ENCODE assay signal across 8 cellular contexts in genomic region chr6:57445370-57445769, GRCh38.
DNase-seq lines count a peak whose midpoint lies in the region; ATAC-seq and TF ChIP-seq lines count a peak whose summit lies in the region.
"Not testable (repeated sequence)": the region's sequence is repeated elsewhere in the genome, so short reads cannot be mapped to it uniquely, and the experiment has no call there.

No MANE protein-coding gene starts in this region.

- peak overlapping the region; percentile 13 for H3K27ac Mint-ChIP-seq in activated CD4-positive, alpha-beta T cell treated with anti-CD3 and anti-CD28 coated beads, Interleukin-2, amount 10 ng/mL, durations not matched to agents 7 days and 5 days
- H3K27ac Mint-ChIP-seq in type B pancreatic cell, result peak overlapping the region; percentile 26

- peak; percentile 30 for ATAC-seq in GM18870 (IDR thresholded peaks at IDR 0.05; ENCODE audit: unreplicated experiment)
- peak; percentile 38 for ATAC-seq in GM19463 (IDR thresholded peaks at IDR 0.05; ENCODE audit: unreplicated experiment)
- ATAC-seq in GM21737 (IDR thresholded peaks at IDR 0.05; ENCODE audit: unreplicated experiment), result peak; percentile 50
- peak; percentile 55 for ATAC-seq in HG02759 (IDR thresholded peaks at IDR 0.05; ENCODE audit: unreplicated experiment)
- ATAC-seq in HG03097 (IDR thresholded peaks at IDR 0.05; ENCODE audit: low FRiP score, unreplicated experiment), result peak; percentile 33
- ATAC-seq in HG03469 (IDR thresholded peaks at IDR 0.05; ENCODE audit: unreplicated experiment), result peak; percentile 17

- POLR2A ChIA-PET in activated CD4-positive, alpha-beta T cell treated with anti-CD3 and anti-CD28 coated beads, Interleukin-2, amount 10 ng/mL, durations not matched to agents 7 days and 5 days (lab: Charles Lee), result not testable (repeated sequence)

- H3K4me3 Mint-ChIP-seq in activated CD4-positive, alpha-beta T cell treated with anti-CD3 and anti-CD28 coated beads, Interleukin-2, amount 10 ng/mL, durations not matched to agents 7 days and 5 days; type B pancreatic cell: not testable (repeated sequence)

- not testable (repeated sequence) for H3K36me3 Mint-ChIP-seq in activated CD4-positive, alpha-beta T cell treated with anti-CD3 and anti-CD28 coated beads, Interleukin-2, amount 10 ng/mL, durations not matched to agents 7 days and 5 days (ENCODE audit: low read depth); type B pancreatic cell

- peaks cover 19% of the 10 kb centered on the region for H3K4me1 Mint-ChIP-seq in activated CD4-positive, alpha-beta T cell treated with anti-CD3 and anti-CD28 coated beads, Interleukin-2, amount 10 ng/mL, durations not matched to agents 7 days and 5 days
- not testable (repeated sequence) for H3K4me1 Mint-ChIP-seq in type B pancreatic cell (ENCODE audit: unreplicated experiment)

- DNase-seq in activated CD4-positive, alpha-beta T cell treated with anti-CD3 and anti-CD28 coated beads, Interleukin-2, amount 10 ng/mL, durations not matched to agents 7 days and 5 days; type B pancreatic cell (ENCODE audit: extremely low spot score, unreplicated experiment): not testable (repeated sequence)

- not testable (repeated sequence) for TF ChIP-seq CTCF in type B pancreatic cell (conservative IDR thresholded peaks at IDR 0.05)

- H3K9me3 Mint-ChIP-seq in activated CD4-positive, alpha-beta T cell treated with anti-CD3 and anti-CD28 coated beads, Interleukin-2, amount 10 ng/mL, durations not matched to agents 7 days and 5 days; type B pancreatic cell: not testable (repeated sequence)

- H3K27me3 Mint-ChIP-seq in activated CD4-positive, alpha-beta T cell treated with anti-CD3 and anti-CD28 coated beads, Interleukin-2, amount 10 ng/mL, durations not matched to agents 7 days and 5 days; type B pancreatic cell: not testable (repeated sequence)

- CTCF ChIA-PET in activated CD4-positive, alpha-beta T cell treated with anti-CD3 and anti-CD28 coated beads, Interleukin-2, amount 10 ng/mL, durations not matched to agents 7 days and 5 days (lab: Charles Lee), result not testable (repeated sequence)
